ENCODE assay signal across 8 cellular contexts in the genomic region with DNA sequence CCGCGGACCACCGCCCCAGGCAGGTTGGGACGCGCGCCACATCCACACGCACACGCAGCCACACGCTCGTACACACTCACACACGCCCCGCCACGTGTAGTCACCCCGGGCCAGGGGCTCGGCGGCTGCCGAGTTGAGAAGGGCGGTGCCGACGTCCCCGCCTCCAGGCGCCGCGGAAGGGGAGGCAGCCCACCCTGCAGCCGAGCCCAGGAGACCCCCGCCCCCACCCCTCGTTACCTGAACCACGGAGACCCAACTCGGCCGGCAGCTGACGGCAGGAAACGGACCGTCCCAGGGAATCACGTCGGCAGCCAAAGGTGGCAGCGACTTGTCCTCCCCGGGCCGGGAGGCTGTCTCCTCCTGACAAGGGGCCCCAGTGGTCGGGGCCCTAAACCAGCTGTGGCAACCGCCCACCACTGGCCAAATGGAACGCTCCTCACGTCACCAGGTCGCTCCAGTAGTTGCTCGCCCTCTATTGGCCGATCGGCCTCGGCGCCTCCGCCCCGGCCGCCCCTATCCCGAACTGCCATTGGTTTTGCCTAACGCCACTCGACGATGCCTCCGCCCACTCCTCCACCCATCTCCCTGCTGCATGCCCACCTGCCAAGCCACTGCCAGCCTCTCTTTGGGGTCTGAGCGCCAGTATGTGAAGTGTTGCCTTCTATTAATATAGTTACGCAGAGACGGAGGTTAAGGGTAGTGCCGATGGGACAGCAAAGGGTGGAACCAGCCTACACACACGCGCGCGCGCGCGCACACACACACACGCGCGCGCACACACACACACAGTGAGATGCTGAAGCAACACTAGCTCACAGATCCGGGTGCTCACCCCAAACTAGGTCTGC. TPM values are rescaled to one million over a fixed set of nuclear protein-coding genes. Genes with fewer than 3 reads are reported as not detected.
DNase-seq lines count a peak whose midpoint lies in the region; ATAC-seq and TF ChIP-seq lines count a peak whose summit lies in the region.

TSS of gene ZDHHC9 (minus strand) at position 428 of the 848 bp plus-strand sequence. CDS start 1,941 bp downstream, outside the sequence.

- H3K27me3 ChIP-seq in PC-3 (ENCODE audit: low read length) (no peaks in the 10 kb centered on the region), esophagus (ENCODE audit: control insufficient read depth in 1 of 2, insufficient read depth in 2 of 2, low read length in 2 of 2) (no peaks in the 10 kb centered on the region), mucosa of stomach (ENCODE audit: control insufficient read depth, insufficient read depth, low read length) (no peaks in the 10 kb centered on the region)

- H3K4me2 ChIP-seq in PC-3 (ENCODE audit: low read length), result peak within 1 kb of the TSS; percentile 85

- peak within 1 kb of the TSS; percentile 67 for H3K4me3 ChIP-seq in Jurkat, Clone E6-1 (ENCODE audit: low read length)
- H3K4me3 ChIP-seq in PC-3 (ENCODE audit: low read length) (peak within 1 kb of the TSS; percentile 77), esophagus (ENCODE audit: low read depth in 1 of 2, low read length in 2 of 2) (peak within 1 kb of the TSS; percentile 61 to 81), mucosa of stomach (ENCODE audit: low read length) (peak within 1 kb of the TSS; percentile 77)

- H3K9ac ChIP-seq in PC-3 (ENCODE audit: low read length), result peak within 1 kb of the TSS; percentile 77
- peak within 1 kb of the TSS; percentile 73 for H3K9ac ChIP-seq in mucosa of stomach (ENCODE audit: low read length)

- H3K9me3 ChIP-seq in PC-3 (ENCODE audit: low read length) (no peaks in the 10 kb centered on the region), esophagus (ENCODE audit: control insufficient read depth in 2 of 2, insufficient read depth in 1 of 2, low read depth in 1 of 2, low read length in 1 of 2) (no peaks in the 10 kb centered on the region), mucosa of stomach (ENCODE audit: control insufficient read depth, low read length) (no peaks in the 10 kb centered on the region)

- H3K4me1 ChIP-seq in PC-3 (ENCODE audit: insufficient read depth, low read length) (peaks cover 26% of the 10 kb centered on the region), esophagus (ENCODE audit: control insufficient read depth in 2 of 2, insufficient read depth in 2 of 2, low read length in 1 of 2) (peaks cover 0 to 5% of the 10 kb centered on the region in 2 donors), mucosa of stomach (ENCODE audit: control insufficient read depth, insufficient read depth, low read length) (peaks cover 11% of the 10 kb centered on the region)

- 1 to 40% methylated on average over 67 to 72 of the region's 72 CpGs for WGBS in esophagus, 2 donors

- H3K36me3 Mint-ChIP-seq in activated T-cell treated with anti-CD3 and anti-CD28 coated beads, Interleukin-2, amount 50 U/mL, for 24 hours (ENCODE audit: low read depth), result peaks cover 12% of the 10 kb centered on the region

- peak within 1 kb of the TSS; percentile 89 for H3K4me3 Mint-ChIP-seq in activated T-cell treated with anti-CD3 and anti-CD28 coated beads, Interleukin-2, amount 50 U/mL, for 24 hours

- H3K27ac Mint-ChIP-seq in activated T-cell treated with anti-CD3 and anti-CD28 coated beads, Interleukin-2, amount 50 U/mL, for 24 hours, result peak within 1 kb of the TSS; percentile 90

- peaks cover 7% of the 10 kb centered on the region; the same call in 1 of the 2 replicates for H3K36me3 ChIP-seq in PC-3 (ENCODE audit: low read depth, low read length)
- no peaks in the 10 kb centered on the region for H3K36me3 ChIP-seq in esophagus (ENCODE audit: control insufficient read depth in 2 of 2, insufficient read depth in 2 of 2, low read length in 1 of 2)
- no peaks in the 10 kb centered on the region for H3K36me3 ChIP-seq in mucosa of stomach (ENCODE audit: control insufficient read depth, insufficient read depth, low read length)

- ATAC-seq in GM21619 (IDR thresholded peaks at IDR 0.05; ENCODE audit: unreplicated experiment) (peak; percentile 99), PC-3 (peak; percentile 84)

- POLR2A ChIA-PET in PC-3 (lab: Charles Lee; ENCODE audit: unreplicated experiment), result no interaction called here

- DNase-seq in DMS114 treated with DMSO at 0.1 percent for 48 hours (lab: John Stamatoyannopoulos, UW; ENCODE audit: unreplicated experiment) (peak; percentile 64), PC-3 (peak; percentile 88)
- DNase-seq in Jurkat, Clone E6-1 (ENCODE audit: low read depth, low spot score), result peak; percentile 81
- DNase-seq in activated T-cell treated with anti-CD3 and anti-CD28 coated beads, Interleukin-2, amount 50 U/mL, for 24 hours, result peak; percentile 89
- DNase-seq in stimulated activated CD8-positive, alpha-beta memory T cell treated with anti-CD3 and anti-CD28 coated beads, Interleukin-4, amount 100 ng/mL, for 48 hours, result peak; percentile 87

- no peaks in the 10 kb centered on the region for H3K9me3 Mint-ChIP-seq in activated T-cell treated with anti-CD3 and anti-CD28 coated beads, Interleukin-2, amount 50 U/mL, for 24 hours

- peak within 1 kb of the TSS; percentile 84 for H2AFZ ChIP-seq in PC-3 (ENCODE audit: low read length)

- H3K27ac ChIP-seq in PC-3 (ENCODE audit: low read length) (peak within 1 kb of the TSS; percentile 40), esophagus (ENCODE audit: low read depth in 2 of 2, low read length in 1 of 2) (peak within 1 kb of the TSS; percentile 62 to 64)

- H3K4me1 Mint-ChIP-seq in activated T-cell treated with anti-CD3 and anti-CD28 coated beads, Interleukin-2, amount 50 U/mL, for 24 hours (ENCODE audit: low read depth), result peaks cover 35% of the 10 kb centered on the region

- no peaks in the 10 kb centered on the region for H3K9me2 ChIP-seq in PC-3 (replicated peaks; ENCODE audit: low read length)

- peaks cover 26% of the 10 kb centered on the region for H3K27me3 Mint-ChIP-seq in activated T-cell treated with anti-CD3 and anti-CD28 coated beads, Interleukin-2, amount 50 U/mL, for 24 hours

- H3K79me2 ChIP-seq in PC-3 (ENCODE audit: low read length), result peaks cover 43% of the 10 kb centered on the region

- intact Hi-C loops in PC-3 (cut with micrococcal nuclease), result loop anchor here (5.0 kb wide), 1 partner anchor 64 kb away; the partner anchor contains the start of gene UTP14A

- H4K20me1 ChIP-seq in PC-3 (ENCODE audit: low read length), result no peaks in the 10 kb centered on the region

- CTCF ChIA-PET in PC-3 (lab: Charles Lee), result no interaction called here

- no TSS peak for BruUV-seq in PC-3 (replicated peaks; lab: Mats Ljungman, UMichigan)

- H3F3A ChIP-seq in PC-3 (ENCODE audit: low read length, unreplicated experiment), result no peaks in the 10 kb centered on the region

- no peak for TF ChIP-seq CTCF in PC-3 (conservative IDR thresholded peaks at IDR 0.05; ENCODE audit: low read depth, low read length)

RNA-seq across cellular contexts. Expression of gene ZDHHC9, which starts in this region (rescaled TPM):
- polyA plus RNA-seq in Jurkat, Clone E6-1 (2012; ENCODE audit: insufficient read depth, insufficient read length), result 9.6 TPM
- total RNA-seq in PC-3 (2014; rRNA removed), result 29.0 and 30.5 TPM in 2 replicates
- polyA plus RNA-seq in esophagus, result 1 to 10 TPM; 4.6 to 8.1 TPM

Comparison
In these comparisons a context has a peak if more than half of its experiments do, and no peak if none do; other contexts are left out.
1. Peak in every context shown above with its lines: DNase-seq, ATAC-seq, H3K4me3 ChIP-seq and H3K27ac ChIP-seq.